ENCODE assay signal across 8 cellular contexts in genomic region chr1:230867119-230867902, GRCh38. TPM values are rescaled to one million over a fixed set of nuclear protein-coding genes. Genes with fewer than 3 reads are reported as not detected.
DNase-seq lines count a peak whose midpoint lies in the region; ATAC-seq and TF ChIP-seq lines count a peak whose summit lies in the region.

No MANE protein-coding gene starts in this region.

- H3K9ac ChIP-seq in MM.1S (ENCODE audit: low read length) (peak overlapping the region; percentile 65; the same call in 1 of the 2 replicates), mucosa of rectum (ENCODE audit: low read depth in 1 of 2, low read length in 2 of 2) (peak overlapping the region; percentile 42 to 75)

- POLR2A ChIA-PET in BJ (lab: Charles Lee): interaction anchor here (1.2 to 1.6 kb wide), 3 partner anchors 9 to 59 kb away, joined by 3 to 4 read pairs (median 3); no protein-coding TSS in a partner anchor

- no peak overlapping the region for H3K27ac ChIP-seq in MM.1S (ENCODE audit: low read length)
- peak overlapping the region; percentile 92 to 96 for H3K27ac ChIP-seq in coronary artery
- H3K27ac ChIP-seq in mucosa of rectum (ENCODE audit: low read depth in 2 of 2, low read length in 2 of 2): peak overlapping the region; percentile 6 to 65

- H4K20me1 ChIP-seq in MM.1S (ENCODE audit: insufficient read depth, low read length): no peaks in the 10 kb centered on the region

- H2AFZ ChIP-seq in MM.1S (ENCODE audit: low read length): peak overlapping the region; percentile 90

- H3K9me3 ChIP-seq in MM.1S (replicated peaks; ENCODE audit: insufficient read depth, low read length) (no peaks in the 10 kb centered on the region), mucosa of rectum (ENCODE audit: control insufficient read depth in 2 of 2, low read length in 2 of 2) (no peaks in the 10 kb centered on the region)

- H3F3A ChIP-seq in MM.1S (ENCODE audit: insufficient read depth, low read length): no peaks in the 10 kb centered on the region

- TF ChIP-seq CTCF in BJ (IDR thresholded peaks at IDR 0.05; ENCODE audit: insufficient read depth, low read depth, low read length) (no peak), MM.1S (IDR thresholded peaks at IDR 0.05; ENCODE audit: low read length) (no peak), coronary artery (IDR thresholded peaks at IDR 0.05) (no peak)

- CTCF ChIA-PET in BJ (lab: Yijun Ruan, JAX): interaction anchor here (0.6 to 4.3 kb wide), 15 partner anchors 9 to 340 kb away, joined by 3 to 23 read pairs (median 4); no protein-coding TSS in a partner anchor

- H3K36me3 ChIP-seq in BJ (ENCODE audit: control insufficient read depth, insufficient read depth, low read length): peaks cover 3% of the 10 kb centered on the region
- H3K36me3 ChIP-seq in MM.1S (replicated peaks; ENCODE audit: insufficient read depth, low read length): no peaks in the 10 kb centered on the region
- H3K36me3 ChIP-seq in mucosa of rectum (ENCODE audit: control insufficient read depth in 2 of 2, insufficient read depth in 2 of 2, low read length in 2 of 2): no peaks in the 10 kb centered on the region

- no peaks in the 10 kb centered on the region for H3K4me1 ChIP-seq in MM.1S (ENCODE audit: low read length)
- H3K4me1 ChIP-seq in mucosa of rectum (ENCODE audit: control insufficient read depth in 2 of 2, insufficient read depth in 2 of 2, low read length in 2 of 2): peaks cover 5 to 12% of the 10 kb centered on the region in 2 donors

- no peaks in the 10 kb centered on the region for H3K9me2 ChIP-seq in MM.1S (replicated peaks; ENCODE audit: insufficient read depth, low read length)

- no peaks in the 10 kb centered on the region for H3K79me2 ChIP-seq in MM.1S (ENCODE audit: low read length)

- H3K4me2 ChIP-seq in MM.1S (ENCODE audit: low read depth, low read length): peak overlapping the region; percentile 96

- no peak for DNase-seq in BJ (ENCODE audit: low read depth)
- DNase-seq in MM.1S: no peak
- DNase-seq in coronary artery (ENCODE audit: low spot score): no peak
- DNase-seq in DMS 273 (lab: John Stamatoyannopoulos, UW; ENCODE audit: unreplicated experiment): no peak
- DNase-seq in NCI-H2196 treated with DMSO at 0.1 percent for 48 hours (lab: John Stamatoyannopoulos, UW; ENCODE audit: unreplicated experiment): no peak
- no peak for DNase-seq in NCI-H1105 treated with DMSO at 0.1 percent for 48 hours (lab: John Stamatoyannopoulos, UW)

- no peaks in the 10 kb centered on the region for H3K27me3 ChIP-seq in BJ (ENCODE audit: control insufficient read depth, insufficient read depth, low read length)
- H3K27me3 ChIP-seq in MM.1S (replicated peaks; ENCODE audit: insufficient read depth, low read length): 0 out of 2 replicates have a peak, but pooled peaks cover 8% of the 10 kb centered on the region
- no peaks in the 10 kb centered on the region for H3K27me3 ChIP-seq in mucosa of rectum (ENCODE audit: control insufficient read depth in 2 of 2, insufficient read depth in 2 of 2, low read length in 2 of 2)

- H3K4me3 ChIP-seq in BJ (ENCODE audit: low read depth, low read length) (peak overlapping the region; percentile 76), MM.1S (ENCODE audit: low read length) (peak overlapping the region; percentile 91), coronary artery (peak overlapping the region; percentile 92), mucosa of rectum (ENCODE audit: low read length in 2 of 2) (peak overlapping the region; percentile 88 to 89)

- ATAC-seq in HG02938 (IDR thresholded peaks at IDR 0.05; ENCODE audit: unreplicated experiment): no peak

RNA-seq across cellular contexts. Expression of gene C1orf198, which starts 1.0 kb away (rescaled TPM):
- polyA plus RNA-seq in BJ (2011; rRNA removed): 186 and 195 TPM in 2 replicates
- 174 and 209 TPM in 2 replicates for polyA minus RNA-seq in BJ (2011; rRNA and poly(A)+ RNA removed)
